In the genomic region with DNA sequence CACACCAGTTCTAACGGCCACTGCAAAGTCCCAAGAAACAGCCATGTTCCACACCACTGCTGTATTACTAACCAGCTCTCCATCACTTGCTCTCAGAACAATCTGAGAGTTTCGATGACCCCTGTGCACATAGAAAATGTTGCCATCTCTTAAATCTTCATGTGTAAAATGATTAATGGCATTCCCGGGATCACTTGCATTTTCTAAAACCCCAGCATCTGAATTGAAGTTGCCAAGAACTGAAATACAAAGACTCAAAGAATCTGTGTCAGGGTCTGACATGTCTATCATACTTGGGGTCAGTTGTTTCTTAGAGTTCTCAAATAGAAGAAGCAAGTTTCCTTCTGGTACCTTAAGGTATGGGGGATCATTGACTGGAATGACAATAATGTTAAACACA, we compare ENCODE assay signal across 5 cellular contexts.
"Had no signal": no experiment of that assay in that cellular context is flagged by ENCODE, and none has a peak within 500 bp of the region (broad histone marks: within the 10 kb centered on the region; RNA-seq: fewer than 3 reads in every experiment).

No MANE protein-coding gene starts in this region.

- H3K36me3 Mint-ChIP-seq: IgD-negative memory B cell had no signal

- H2AFZ ChIP-seq: GM23338 had no signal

- H3K4me3 ChIP-seq: GM23338 had no signal

- H3K9me3 Mint-ChIP-seq: GM23338, H9, IgD-negative memory B cell had no signal

- H3K4me2 ChIP-seq: GM23338 had no signal

- ATAC-seq: GM23338 had no signal

- FAIRE-seq: H1, H54 had no signal

- DNase-seq: H9 had no signal

- H3K4me3 Mint-ChIP-seq: GM23338, H9, IgD-negative memory B cell had no signal

- H3K27ac Mint-ChIP-seq: GM23338, H9, IgD-negative memory B cell had no signal
